In the genomic region with DNA sequence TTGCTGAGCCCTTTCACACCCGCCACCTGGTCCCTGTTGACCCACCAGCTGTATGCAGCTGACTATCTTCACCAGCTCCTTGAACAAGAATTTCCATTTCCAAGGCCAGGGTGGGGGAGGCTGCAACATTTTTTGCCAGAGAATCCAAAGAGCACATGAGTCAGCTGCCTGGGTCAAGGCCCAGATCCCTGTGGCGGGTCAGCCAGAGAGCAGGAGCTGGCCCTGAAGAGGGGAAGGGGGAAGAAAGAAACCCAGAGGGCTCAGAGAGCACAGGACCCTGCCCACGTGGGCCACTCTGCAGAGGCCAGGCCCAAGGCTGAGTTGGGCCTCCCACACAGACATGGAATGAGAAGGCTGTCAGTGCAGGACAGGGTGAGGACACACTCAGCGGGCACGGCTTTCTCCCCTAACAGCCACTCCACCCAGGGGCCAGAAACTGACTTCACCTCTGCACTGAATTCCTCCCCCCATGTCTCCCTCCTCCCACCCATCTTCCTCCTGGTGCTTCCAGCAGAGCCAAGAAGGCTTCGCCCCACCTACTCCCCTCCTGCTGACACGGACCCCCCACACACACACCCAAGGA, we compare ENCODE assay signal across 10 cellular contexts. TPM values are rescaled to one million over a fixed set of nuclear protein-coding genes. Genes with fewer than 3 reads are reported as not detected.
DNase-seq lines count a peak whose midpoint lies in the region; ATAC-seq, FAIRE-seq and TF ChIP-seq lines count a peak whose summit lies in the region.
"Had no signal": no experiment of that assay in that cellular context is flagged by ENCODE, and none has a peak within 500 bp of the region (broad histone marks: within the 10 kb centered on the region; RNA-seq: fewer than 3 reads in every experiment).

No MANE protein-coding gene starts in this region.

- ATAC-seq in HepG2 (peak; percentile 72), HG03520 (IDR thresholded peaks at IDR 0.05; ENCODE audit: unreplicated experiment) (no peak)

- H3K79me2 ChIP-seq in HepG2 (ENCODE audit: insufficient read depth, low read length), result no peaks in the 10 kb centered on the region

- DNase-seq in HFFc6 (peak; percentile 79), cardiac fibroblast (ENCODE audit: low read depth in 2 of 2) (peak; percentile 94 to 97), HepG2 (ENCODE audit: low spot score) (peak; percentile 72), hippocampal formation (lab: John Stamatoyannopoulos, UW) (no peak), MV-4-11 (lab: John Stamatoyannopoulos, UW) (no peak), DMS153 (lab: John Stamatoyannopoulos, UW) (no peak)

- H3K9me3 Mint-ChIP-seq in HFFc6, result no peaks in the 10 kb centered on the region

- H3K9me3 ChIP-seq in HepG2 (ENCODE audit: low read length) (no peaks in the 10 kb centered on the region), subcutaneous abdominal adipose tissue (ENCODE audit: control insufficient read depth in 5 of 5, low read length in 5 of 5) (no peaks in the 10 kb centered on the region)

- BruUV-seq in HepG2 (replicated peaks; lab: Mats Ljungman, UMichigan), result no TSS peak

- H3K36me3 ChIP-seq in HepG2 (replicated peaks in 1 of 2; ENCODE audit: control insufficient read depth in 1 of 2, insufficient read depth in 2 of 2, low read length in 2 of 2) (no peaks in the 10 kb centered on the region), subcutaneous abdominal adipose tissue (ENCODE audit: control insufficient read depth in 5 of 5, insufficient read depth in 5 of 5, low read length in 5 of 5) (no peaks in the 10 kb centered on the region)

- H3K4me3 ChIP-seq in cardiac fibroblast (replicated peaks in 1 of 2; ENCODE audit: low read depth in 2 of 2, low read length in 2 of 2) (no peak overlapping the region), HepG2 (replicated peaks in 1 of 3; ENCODE audit: insufficient read depth in 1 of 3, low read depth in 2 of 3, low read length in 3 of 3) (peak overlapping the region in 1 of 3 experiments; percentile 47; a peak in 1 of 6 replicates), subcutaneous abdominal adipose tissue (ENCODE audit: low read depth in 1 of 5, low read length in 5 of 5) (peak overlapping the region in 1 of 5 donors; percentile 31)

- peaks cover 66% of the 10 kb centered on the region for H3K4me1 Mint-ChIP-seq in HFFc6 (ENCODE audit: low read depth)

- H2AFZ ChIP-seq in HepG2 (ENCODE audit: low read length), result no peak overlapping the region

- CTCF ChIA-PET in HepG2 (lab: Yijun Ruan, JAX; ENCODE audit: low intra/inter-chr PET ratio, low total read pairs), result no interaction called here

- TF ChIP-seq RAD21 in HepG2 (CRISPR knock-in tag; IDR thresholded peaks at IDR 0.05), result no peak

- no peaks in the 10 kb centered on the region for H4K20me1 ChIP-seq in HepG2 (ENCODE audit: insufficient read depth, low read length)

- in situ Hi-C loops in HepG2 (cut with HindIII; ENCODE audit: extremely low pct_ligation_motif_present, low pct_unique_long_range_greater_than_20kb), result loop anchor here (5.0 kb wide), 2 partner anchors 60 to 120 kb away; a partner anchor contains a TSS

- H3K9ac ChIP-seq in HepG2 (ENCODE audit: insufficient read depth, low read depth, low read length) (peak overlapping the region; percentile 44), subcutaneous abdominal adipose tissue (ENCODE audit: low read length in 5 of 5) (peak overlapping the region in 3 of 5 donors; percentile 13 to 68 (median 43))

- WGBS in HepG2 (ENCODE audit: low lambda C conversion rate), result 19% methylated on average over 7 of the region's 7 CpGs

- POLR2A ChIA-PET in HepG2 (lab: Yijun Ruan, JAX), result interaction anchor here (0.7 to 1.7 kb wide), 7 partner anchors 38 to 262 kb away, joined by 3 to 10 read pairs (median 4); a partner anchor contains a TSS

- intact Hi-C loops in HepG2 (cut with micrococcal nuclease; ENCODE audit: unreplicated experiment), result loop anchor here (10.0 kb wide), 1 partner anchor 238 kb away; no protein-coding TSS in a partner anchor

- H3K27ac ChIP-seq in HepG2 (ENCODE audit: extremely low read length, insufficient read depth, low read length) (no peak overlapping the region), subcutaneous abdominal adipose tissue (ENCODE audit: low read depth, low read length) (peak overlapping the region; percentile 86)
- H3K27ac ChIP-seq: epithelial cell of prostate had no signal

- TF ChIP-seq EP300 in HepG2 (IDR thresholded peaks at IDR 0.05; ENCODE audit: low read depth in 2 of 2, low read length in 2 of 2) (0 out of 4 replicates have a peak, but pooled peaks of 1 of the 2 experiments have one; percentile 27), HepG2 (CRISPR knock-in tag; IDR thresholded peaks at IDR 0.05; ENCODE audit: borderline replicate concordance) (no peak; the same call in 1 of the 2 replicates)

- peak overlapping the region; percentile 86 for H3K27ac Mint-ChIP-seq in HFFc6

- peaks cover 2% of the 10 kb centered on the region; the same call in 1 of the 2 replicates for H3K27me3 Mint-ChIP-seq in HFFc6 (ENCODE audit: insufficient read depth)

- H3K36me3 Mint-ChIP-seq in HFFc6 (ENCODE audit: low read depth), result no peaks in the 10 kb centered on the region

- peak overlapping the region; percentile 49 for H3K4me2 ChIP-seq in HepG2 (ENCODE audit: low read depth, low read length)

- TF ChIP-seq CTCF in HFFc6 (IDR thresholded peaks at IDR 0.05), result no peak
- no peak for TF ChIP-seq CTCF in cardiac fibroblast (IDR thresholded peaks at IDR 0.05; ENCODE audit: low read depth, low read length)
- no peak for TF ChIP-seq CTCF in HepG2 (CRISPR knock-in tag; IDR thresholded peaks at IDR 0.05)

- FAIRE-seq in HepG2 (lab: Jason Lieb, UNC), result peak; percentile 37

- peak overlapping the region; percentile 50 for H3K4me3 Mint-ChIP-seq in HFFc6

- H3K4me1 ChIP-seq in HepG2 (ENCODE audit: insufficient read depth, low read length) (peaks cover 36% of the 10 kb centered on the region), subcutaneous abdominal adipose tissue (ENCODE audit: control insufficient read depth in 5 of 5, insufficient read depth in 5 of 5, low read length in 5 of 5) (peaks cover 9 to 26% (median 23%) of the 10 kb centered on the region in 5 donors)

- TF ChIP-seq POLR2A in HepG2 (IDR thresholded peaks at IDR 0.05; ENCODE audit: insufficient read depth in 1 of 2, low read depth in 2 of 2, low read length in 2 of 2), result no peak

- H3K27me3 ChIP-seq in HepG2 (ENCODE audit: control insufficient read depth in 1 of 2, insufficient read depth in 2 of 2, low read length in 2 of 2) (peaks cover 0 to 6% of the 10 kb centered on the region in 2 experiments; a peak in 1 of 5 replicates), subcutaneous abdominal adipose tissue (ENCODE audit: control insufficient read depth in 5 of 5, insufficient read depth in 4 of 5, low read length in 5 of 5) (no peaks in the 10 kb centered on the region)

RNA-seq across cellular contexts. Expression of a gene that starts 28.9 kb away (rescaled TPM):
- total RNA-seq in HFFc6 (2021; fragmentation: NEBNext Ultra II Directional; extraction: Animal tissue kit (Norgen Biotek cat#: 25700)), result 1,000 to 10,000 TPM; 1,971 to 2,311 (median 2,129) TPM
- total RNA-seq in HepG2 (2016; rRNA removed; fragmentation: Illumina TruSeq; extraction: Trizol), result 85.0 and 87.3 TPM in 2 replicates
- 95.2 and 111 TPM in 2 replicates for total RNA-seq in HepG2 (2016; cell fraction: cytosol; rRNA removed; fragmentation: Illumina TruSeq; extraction: Trizol; ENCODE audit: low read depth)
- total RNA-seq in HepG2 (2016; cell fraction: insoluble cytoplasmic fraction; rRNA removed; fragmentation: Illumina TruSeq; extraction: Trizol), result 89.3 and 95.9 TPM in 2 replicates
- 73.2 and 86.0 TPM in 2 replicates for total RNA-seq in HepG2 (2016; cell fraction: membrane; rRNA removed; fragmentation: Illumina TruSeq; extraction: Trizol)
- total RNA-seq in HepG2 (2016; cell fraction: nucleus; rRNA removed; fragmentation: Illumina TruSeq; extraction: Trizol), result 41.0 and 44.0 TPM in 2 replicates
- polyA plus RNA-seq in HepG2 (2011; rRNA removed), result 72.9 and 82.2 TPM in 2 replicates
- polyA plus RNA-seq in HepG2 (2011; cell fraction: cytosol; rRNA removed), result 27.1 and 54.2 TPM in 2 replicates
- 21.4 and 24.5 TPM in 2 replicates for polyA plus RNA-seq in HepG2 (2011; cell fraction: nucleus; rRNA removed)
- polyA plus RNA-seq in HepG2 (2012), result 25.8 and 48.9 TPM in 2 replicates
- 88.0 and 125 TPM in 2 replicates for polyA plus RNA-seq in HepG2 (2016; cell fraction: cytosol; fragmentation: Illumina TruSeq; extraction: Trizol; ENCODE audit: low read depth)
- 75.5 and 87.1 TPM in 2 replicates for polyA plus RNA-seq in HepG2 (2016; cell fraction: insoluble cytoplasmic fraction; fragmentation: Illumina TruSeq; extraction: Trizol; ENCODE audit: low read depth)
- 64.5 and 81.1 TPM in 2 replicates for polyA plus RNA-seq in HepG2 (2016; cell fraction: membrane; fragmentation: Illumina TruSeq; extraction: Trizol; ENCODE audit: low read depth)
- polyA plus RNA-seq in HepG2 (2016; cell fraction: nucleus; fragmentation: Illumina TruSeq; extraction: Trizol; ENCODE audit: insufficient read depth, low read depth), result 81.0 and 88.7 TPM in 2 replicates
- 67.0 and 985 TPM in 2 replicates for polyA minus RNA-seq in HepG2 (2011; rRNA and poly(A)+ RNA removed; ENCODE audit: low replicate concordance)
- polyA minus RNA-seq in HepG2 (2011; cell fraction: cytosol; rRNA and poly(A)+ RNA removed), result 46.8 and 61.9 TPM in 2 replicates
- polyA minus RNA-seq in HepG2 (2011; cell fraction: nucleus; rRNA and poly(A)+ RNA removed), result 10.4 and 13.5 TPM in 2 replicates

RNA-seq across cellular contexts. Expression of a gene that starts 33.8 kb away (rescaled TPM):
- 1 to 10 TPM in 1 of 6 experiments, under 1 TPM in 5; 0.40 to 1.2 (median 0.71) TPM for total RNA-seq in HFFc6 (2021; fragmentation: NEBNext Ultra II Directional; extraction: Animal tissue kit (Norgen Biotek cat#: 25700))
- total RNA-seq in HepG2 (2016; rRNA removed; fragmentation: Illumina TruSeq; extraction: Trizol), result not detected in 2 replicates
- total RNA-seq in HepG2 (2016; cell fraction: cytosol; rRNA removed; fragmentation: Illumina TruSeq; extraction: Trizol; ENCODE audit: low read depth), result not detected in 2 replicates
- not detected in 2 replicates for total RNA-seq in HepG2 (2016; cell fraction: insoluble cytoplasmic fraction; rRNA removed; fragmentation: Illumina TruSeq; extraction: Trizol)
- total RNA-seq in HepG2 (2016; cell fraction: membrane; rRNA removed; fragmentation: Illumina TruSeq; extraction: Trizol), result not detected in 2 replicates
- not detected in 2 replicates for total RNA-seq in HepG2 (2016; cell fraction: nucleus; rRNA removed; fragmentation: Illumina TruSeq; extraction: Trizol)
- polyA plus RNA-seq in HepG2 (2011; rRNA removed), result not detected in 2 replicates
- polyA plus RNA-seq in HepG2 (2011; cell fraction: cytosol; rRNA removed), result not detected in 2 replicates
- polyA plus RNA-seq in HepG2 (2011; cell fraction: nucleus; rRNA removed), result 0.71 TPM in 1 of 2 replicates, not detected in the other
- not detected in 2 replicates for polyA plus RNA-seq in HepG2 (2012)
- polyA plus RNA-seq in HepG2 (2016; cell fraction: cytosol; fragmentation: Illumina TruSeq; extraction: Trizol; ENCODE audit: low read depth), result not detected in 2 replicates
- polyA plus RNA-seq in HepG2 (2016; cell fraction: insoluble cytoplasmic fraction; fragmentation: Illumina TruSeq; extraction: Trizol; ENCODE audit: low read depth), result not detected in 2 replicates
- not detected in 2 replicates for polyA plus RNA-seq in HepG2 (2016; cell fraction: membrane; fragmentation: Illumina TruSeq; extraction: Trizol; ENCODE audit: low read depth)
- not detected in 2 replicates for polyA plus RNA-seq in HepG2 (2016; cell fraction: nucleus; fragmentation: Illumina TruSeq; extraction: Trizol; ENCODE audit: insufficient read depth, low read depth)
- not detected in 2 replicates for polyA minus RNA-seq in HepG2 (2011; rRNA and poly(A)+ RNA removed; ENCODE audit: low replicate concordance)
- polyA minus RNA-seq in HepG2 (2011; cell fraction: cytosol; rRNA and poly(A)+ RNA removed), result not detected in 2 replicates
- not detected in 2 replicates for polyA minus RNA-seq in HepG2 (2011; cell fraction: nucleus; rRNA and poly(A)+ RNA removed)

RNA-seq across cellular contexts. Expression of a gene that starts 38.7 kb away (rescaled TPM):
- total RNA-seq in HFFc6 (2021; fragmentation: NEBNext Ultra II Directional; extraction: Animal tissue kit (Norgen Biotek cat#: 25700)), result 100 to 1,000 TPM; 394 to 846 (median 814) TPM
- total RNA-seq in HepG2 (2016; rRNA removed; fragmentation: Illumina TruSeq; extraction: Trizol), result 20.2 and 24.5 TPM in 2 replicates
- 10.5 and 12.8 TPM in 2 replicates for total RNA-seq in HepG2 (2016; cell fraction: cytosol; rRNA removed; fragmentation: Illumina TruSeq; extraction: Trizol; ENCODE audit: low read depth)
- total RNA-seq in HepG2 (2016; cell fraction: insoluble cytoplasmic fraction; rRNA removed; fragmentation: Illumina TruSeq; extraction: Trizol), result 20.9 and 28.0 TPM in 2 replicates
- total RNA-seq in HepG2 (2016; cell fraction: membrane; rRNA removed; fragmentation: Illumina TruSeq; extraction: Trizol), result 10.0 and 12.0 TPM in 2 replicates
- total RNA-seq in HepG2 (2016; cell fraction: nucleus; rRNA removed; fragmentation: Illumina TruSeq; extraction: Trizol), result 9.7 and 12.1 TPM in 2 replicates
- 9.6 and 12.9 TPM in 2 replicates for polyA plus RNA-seq in HepG2 (2011; rRNA removed)
- 9.3 and 18.7 TPM in 2 replicates for polyA plus RNA-seq in HepG2 (2011; cell fraction: cytosol; rRNA removed)
- polyA plus RNA-seq in HepG2 (2011; cell fraction: nucleus; rRNA removed), result 3.3 and 3.4 TPM in 2 replicates
- 6.0 and 7.5 TPM in 2 replicates for polyA plus RNA-seq in HepG2 (2012)
- 9.9 and 13.6 TPM in 2 replicates for polyA plus RNA-seq in HepG2 (2016; cell fraction: cytosol; fragmentation: Illumina TruSeq; extraction: Trizol; ENCODE audit: low read depth)
- 25.0 and 26.5 TPM in 2 replicates for polyA plus RNA-seq in HepG2 (2016; cell fraction: insoluble cytoplasmic fraction; fragmentation: Illumina TruSeq; extraction: Trizol; ENCODE audit: low read depth)
- polyA plus RNA-seq in HepG2 (2016; cell fraction: membrane; fragmentation: Illumina TruSeq; extraction: Trizol; ENCODE audit: low read depth), result 7.8 and 8.2 TPM in 2 replicates
- 13.5 and 17.9 TPM in 2 replicates for polyA plus RNA-seq in HepG2 (2016; cell fraction: nucleus; fragmentation: Illumina TruSeq; extraction: Trizol; ENCODE audit: insufficient read depth, low read depth)
- 2.2 and 807 TPM in 2 replicates for polyA minus RNA-seq in HepG2 (2011; rRNA and poly(A)+ RNA removed; ENCODE audit: low replicate concordance)
- 4.3 and 4.7 TPM in 2 replicates for polyA minus RNA-seq in HepG2 (2011; cell fraction: cytosol; rRNA and poly(A)+ RNA removed)
- 3.5 and 4.6 TPM in 2 replicates for polyA minus RNA-seq in HepG2 (2011; cell fraction: nucleus; rRNA and poly(A)+ RNA removed)

RNA-seq across cellular contexts. Expression of a gene that starts 42.1 kb away (rescaled TPM):
- 1 to 10 TPM; 3.4 to 5.6 (median 5.1) TPM for total RNA-seq in HFFc6 (2021; fragmentation: NEBNext Ultra II Directional; extraction: Animal tissue kit (Norgen Biotek cat#: 25700))
- total RNA-seq in HepG2 (2016; rRNA removed; fragmentation: Illumina TruSeq; extraction: Trizol), result 2.5 and 2.8 TPM in 2 replicates
- 1.4 and 1.9 TPM in 2 replicates for total RNA-seq in HepG2 (2016; cell fraction: cytosol; rRNA removed; fragmentation: Illumina TruSeq; extraction: Trizol; ENCODE audit: low read depth)
- total RNA-seq in HepG2 (2016; cell fraction: insoluble cytoplasmic fraction; rRNA removed; fragmentation: Illumina TruSeq; extraction: Trizol), result 2.1 and 3.0 TPM in 2 replicates
- total RNA-seq in HepG2 (2016; cell fraction: membrane; rRNA removed; fragmentation: Illumina TruSeq; extraction: Trizol), result 1.7 and 2.1 TPM in 2 replicates
- total RNA-seq in HepG2 (2016; cell fraction: nucleus; rRNA removed; fragmentation: Illumina TruSeq; extraction: Trizol), result 0.63 and 0.65 TPM in 2 replicates
- polyA plus RNA-seq in HepG2 (2011; rRNA removed), result 3.6 and 4.5 TPM in 2 replicates
- 3.2 and 7.2 TPM in 2 replicates for polyA plus RNA-seq in HepG2 (2011; cell fraction: cytosol; rRNA removed)
- 1.4 and 1.7 TPM in 2 replicates for polyA plus RNA-seq in HepG2 (2011; cell fraction: nucleus; rRNA removed)
- polyA plus RNA-seq in HepG2 (2012), result 0.36 and 0.80 TPM in 2 replicates
- 1.4 and 2.2 TPM in 2 replicates for polyA plus RNA-seq in HepG2 (2016; cell fraction: cytosol; fragmentation: Illumina TruSeq; extraction: Trizol; ENCODE audit: low read depth)
- polyA plus RNA-seq in HepG2 (2016; cell fraction: insoluble cytoplasmic fraction; fragmentation: Illumina TruSeq; extraction: Trizol; ENCODE audit: low read depth), result 3.6 and 3.7 TPM in 2 replicates
- 1.8 TPM in 2 replicates for polyA plus RNA-seq in HepG2 (2016; cell fraction: membrane; fragmentation: Illumina TruSeq; extraction: Trizol; ENCODE audit: low read depth)
- polyA plus RNA-seq in HepG2 (2016; cell fraction: nucleus; fragmentation: Illumina TruSeq; extraction: Trizol; ENCODE audit: insufficient read depth, low read depth), result 2.5 and 2.6 TPM in 2 replicates
- polyA minus RNA-seq in HepG2 (2011; rRNA and poly(A)+ RNA removed; ENCODE audit: low replicate concordance), result 5.2 and 5.8 TPM in 2 replicates
- 1.8 TPM in 1 of 2 replicates, not detected in the other for polyA minus RNA-seq in HepG2 (2011; cell fraction: cytosol; rRNA and poly(A)+ RNA removed)
- 0.90 TPM in 1 of 2 replicates, not detected in the other for polyA minus RNA-seq in HepG2 (2011; cell fraction: nucleus; rRNA and poly(A)+ RNA removed)

RNA-seq across cellular contexts. Expression of a gene that starts 46.5 kb away (rescaled TPM):
- not detected for total RNA-seq in HFFc6 (2021; fragmentation: NEBNext Ultra II Directional; extraction: Animal tissue kit (Norgen Biotek cat#: 25700))
- total RNA-seq in HepG2 (2016; rRNA removed; fragmentation: Illumina TruSeq; extraction: Trizol), result not detected in 2 replicates
- not detected in 2 replicates for total RNA-seq in HepG2 (2016; cell fraction: cytosol; rRNA removed; fragmentation: Illumina TruSeq; extraction: Trizol; ENCODE audit: low read depth)
- total RNA-seq in HepG2 (2016; cell fraction: insoluble cytoplasmic fraction; rRNA removed; fragmentation: Illumina TruSeq; extraction: Trizol), result not detected in 2 replicates
- not detected in 2 replicates for total RNA-seq in HepG2 (2016; cell fraction: membrane; rRNA removed; fragmentation: Illumina TruSeq; extraction: Trizol)
- total RNA-seq in HepG2 (2016; cell fraction: nucleus; rRNA removed; fragmentation: Illumina TruSeq; extraction: Trizol), result not detected in 2 replicates
- not detected in 2 replicates for polyA plus RNA-seq in HepG2 (2011; rRNA removed)
- polyA plus RNA-seq in HepG2 (2011; cell fraction: cytosol; rRNA removed), result not detected in 2 replicates
- polyA plus RNA-seq in HepG2 (2011; cell fraction: nucleus; rRNA removed), result not detected in 2 replicates
- polyA plus RNA-seq in HepG2 (2012), result not detected in 2 replicates
- polyA plus RNA-seq in HepG2 (2016; cell fraction: cytosol; fragmentation: Illumina TruSeq; extraction: Trizol; ENCODE audit: low read depth), result not detected in 2 replicates
- polyA plus RNA-seq in HepG2 (2016; cell fraction: insoluble cytoplasmic fraction; fragmentation: Illumina TruSeq; extraction: Trizol; ENCODE audit: low read depth), result not detected in 2 replicates
- not detected in 2 replicates for polyA plus RNA-seq in HepG2 (2016; cell fraction: membrane; fragmentation: Illumina TruSeq; extraction: Trizol; ENCODE audit: low read depth)
- not detected in 2 replicates for polyA plus RNA-seq in HepG2 (2016; cell fraction: nucleus; fragmentation: Illumina TruSeq; extraction: Trizol; ENCODE audit: insufficient read depth, low read depth)
- polyA minus RNA-seq in HepG2 (2011; rRNA and poly(A)+ RNA removed; ENCODE audit: low replicate concordance), result not detected in 2 replicates
- not detected in 2 replicates for polyA minus RNA-seq in HepG2 (2011; cell fraction: cytosol; rRNA and poly(A)+ RNA removed)
- polyA minus RNA-seq in HepG2 (2011; cell fraction: nucleus; rRNA and poly(A)+ RNA removed), result not detected in 2 replicates
- total RNA-seq: NCI-H460 had no signal

Comparison
In these comparisons a context has a peak if more than half of its experiments do, and no peak if none do; other contexts are left out.
1. DNase-seq: peak in HFFc6 (single experiment), cardiac fibroblast (2 of 2) and HepG2 (single experiment); none in hippocampal formation (0 of 2), MV-4-11 (single experiment) and DMS153 (single experiment).
2. RNA of a gene that starts 28.9 kb away (total RNA-seq): 1,971 to 2,311 TPM in HFFc6; 41.0 to 111 TPM in HepG2; every median in the first group is over 10 times any median in the second.
3. RNA of a gene that starts 38.7 kb away (total RNA-seq): 394 to 846 TPM in HFFc6; 9.7 to 28.0 TPM in HepG2; every median in the first group is over 10 times any median in the second.